ENCODE assay signal across 8 cellular contexts in the genomic region with DNA sequence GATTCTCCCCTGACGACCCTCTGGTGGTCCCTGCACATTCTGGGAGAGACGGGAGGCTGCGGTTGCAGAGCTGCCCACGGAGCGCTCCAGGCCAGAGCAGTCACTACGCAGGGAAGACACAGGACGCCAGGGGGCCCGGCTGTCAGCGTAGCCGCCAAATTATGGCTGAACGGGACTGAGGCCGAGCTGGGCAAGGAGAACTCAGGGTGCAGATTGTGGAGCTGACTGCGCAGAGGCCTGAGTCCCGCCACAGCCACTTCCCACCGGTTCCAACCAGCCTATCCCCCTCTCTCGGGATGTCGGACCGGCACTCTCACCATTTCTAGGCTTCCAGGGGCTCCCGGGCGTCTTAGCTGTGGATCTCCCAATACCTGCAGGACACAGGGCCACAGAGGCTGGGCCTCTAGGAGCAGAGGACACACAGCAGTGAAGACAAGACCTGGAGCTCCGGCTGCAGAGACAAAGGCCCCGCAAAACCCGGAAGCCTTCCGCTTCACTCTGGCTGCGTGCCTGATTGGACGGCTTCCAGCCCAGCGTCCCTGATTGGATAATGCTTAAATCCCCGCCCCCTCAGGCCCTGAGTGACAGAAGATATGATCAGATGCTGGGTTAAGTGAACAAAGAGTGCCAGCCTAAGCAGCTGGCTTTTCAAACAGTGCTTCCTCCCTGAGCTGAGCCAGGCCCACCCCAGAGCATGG. TPM values are rescaled to one million over a fixed set of nuclear protein-coding genes. Genes with fewer than 3 reads are reported as not detected.
A peak's percentile ranks its signal among the peaks of the same experiment; 100 is the strongest.
DNase-seq lines count a peak whose midpoint lies in the region; ATAC-seq, FAIRE-seq and TF ChIP-seq lines count a peak whose summit lies in the region.

A gene (minus strand): TSS at position 461 of the 698 bp plus-strand sequence. CDS start 141 bp downstream, at position 320.

- peak within 1 kb of the TSS; percentile 85 for H3K9ac ChIP-seq in keratinocyte (ENCODE audit: control insufficient read depth, extremely low read depth, insufficient read depth, low read length)

- no peaks in the 10 kb centered on the region for H3K36me3 ChIP-seq in keratinocyte (ENCODE audit: control insufficient read depth in 2 of 2, extremely low read depth in 1 of 2, insufficient read depth in 2 of 2, low read length in 2 of 2)

- no peaks in the 10 kb centered on the region for H3K27me3 ChIP-seq in keratinocyte (ENCODE audit: control insufficient read depth, extremely low read depth, insufficient read depth, low read length)

- H2AFZ ChIP-seq in keratinocyte (ENCODE audit: control insufficient read depth, low read length) = peak within 1 kb of the TSS; percentile 90

- peak in 2 of 3 experiments; percentile 31 to 41 for TF ChIP-seq CTCF in keratinocyte (optimal IDR thresholded peaks at IDR 0.05 in 1 of 3, IDR thresholded peaks at IDR 0.05 in 1 of 3, conservative IDR thresholded peaks at IDR 0.05 in 1 of 3; ENCODE audit: extremely low read depth in 1 of 3, insufficient read depth in 2 of 3, low read length in 3 of 3)

- DNase-seq in NCI-H187 treated with DMSO at 0.1 percent for 48 hours (lab: John Stamatoyannopoulos, UW) = peak; percentile 55
- peak; percentile 87 for DNase-seq in activated CD4-positive, CD25-positive, alpha-beta regulatory T cell treated with anti-CD3 and anti-CD28 coated beads, Interleukin-2, amount 50 U/mL, for 72 hours
- peak; percentile 95 for DNase-seq in cerebellar cortex (ENCODE audit: low spot score)
- peak; percentile 56 for DNase-seq in keratinocyte (ENCODE audit: low read depth, low spot score)
- DNase-seq in stimulated activated CD4-positive, alpha-beta T cell treated with anti-CD3 and anti-CD28 coated beads, Interleukin-12 subunit alpha, Interleukin-12 subunit beta, amount 100 ng/mL, for 4 hours = peak; percentile 86
- DNase-seq in urothelium cell line (ENCODE audit: low spot score) = no peak

- peaks cover 2% of the 10 kb centered on the region for H3K9me3 ChIP-seq in keratinocyte (ENCODE audit: control insufficient read depth, low read depth, low read length)

- H3K4me1 ChIP-seq in keratinocyte (ENCODE audit: control insufficient read depth, extremely low read depth, insufficient read depth, low read length) = no peaks in the 10 kb centered on the region

- dilution Hi-C loops in keratinocyte (cut with MboI; ENCODE audit: extremely low pct_ligation_motif_present, low sequenced_read_pairs) = no loop called here

- ATAC-seq in GM18499 (IDR thresholded peaks at IDR 0.05; ENCODE audit: insufficient read depth, unreplicated experiment) = peak; percentile 85
- ATAC-seq in HG02870 (IDR thresholded peaks at IDR 0.05; ENCODE audit: unreplicated experiment) = peak; percentile 89

- no peaks in the 10 kb centered on the region for H4K20me1 ChIP-seq in keratinocyte (ENCODE audit: control insufficient read depth, extremely low read depth, insufficient read depth, low read length)

- H3K9me1 ChIP-seq in keratinocyte (ENCODE audit: control insufficient read depth, extremely low read depth, insufficient read depth, low read length) = no peaks in the 10 kb centered on the region

- H3K4me3 ChIP-seq in keratinocyte (ENCODE audit: control insufficient read depth in 2 of 3, extremely low read depth in 1 of 3, insufficient read depth in 2 of 3, low read depth in 1 of 3, low read length in 3 of 3) = peak within 1 kb of the TSS; percentile 78 to 84 (median 79)

- FAIRE-seq in keratinocyte (lab: Jason Lieb, UNC) (peak; percentile 77), urothelium cell line (lab: Jason Lieb, UNC) (no peak)

- H3K79me2 ChIP-seq in keratinocyte (ENCODE audit: control insufficient read depth, insufficient read depth, low read length) = peaks cover 2% of the 10 kb centered on the region

- peak within 1 kb of the TSS; percentile 70 for H3K4me2 ChIP-seq in keratinocyte (ENCODE audit: control insufficient read depth, extremely low read depth, insufficient read depth, low read depth, low read length)

- peak within 1 kb of the TSS; percentile 60 for H3K27ac ChIP-seq in keratinocyte (ENCODE audit: control insufficient read depth, insufficient read depth, low read length)

RNA-seq across cellular contexts. Expression of the gene that starts here (rescaled TPM):
- polyA plus RNA-seq in keratinocyte = 3.6 to 6.3 TPM (median 4.8 TPM) in 3 replicates
- 1.8 TPM for polyA plus RNA-seq in keratinocyte (2011; ENCODE audit: low read depth)
- 1.1 and 2.8 TPM in 2 replicates for polyA plus RNA-seq in keratinocyte (2011; cell fraction: cytosol; rRNA removed)
- 12.3 and 15.4 TPM in 2 replicates for polyA plus RNA-seq in keratinocyte (2011; cell fraction: nucleus; rRNA removed)
- polyA plus RNA-seq in keratinocyte (2012; ENCODE audit: low replicate concordance) = 2.8 and 3.7 TPM in 2 replicates
- 5.1 to 13.1 TPM (median 8.9 TPM) in 3 replicates for polyA minus RNA-seq in keratinocyte
- polyA minus RNA-seq in keratinocyte (2011; cell fraction: cytosol; rRNA and poly(A)+ RNA removed) = 2.1 TPM
- polyA minus RNA-seq in keratinocyte (2011; cell fraction: nucleus; rRNA and poly(A)+ RNA removed) = 17.0 and 26.7 TPM in 2 replicates
